ENCODE assay signal across 20 cellular contexts in genomic region chr11:3202305-3202704, GRCh38. TPM values are rescaled to one million over a fixed set of nuclear protein-coding genes. Genes with fewer than 3 reads are reported as not detected.
DNase-seq lines count a peak whose midpoint lies in the region; TF ChIP-seq lines count a peak whose summit lies in the region.
"Had no signal": no experiment of that assay in that cellular context is flagged by ENCODE, and none has a peak within 500 bp of the region (broad histone marks: within the 10 kb centered on the region; RNA-seq: fewer than 3 reads in every experiment).

No MANE protein-coding gene starts in this region.

- TF ChIP-seq POLR2A in spleen (IDR thresholded peaks at IDR 0.05) = no peak

- no peak overlapping the region for H3K4me3 Mint-ChIP-seq in activated naive CD4-positive, alpha-beta T cell treated with anti-CD3 and anti-CD28 coated beads for 36 hours
- H3K4me3 Mint-ChIP-seq in immature natural killer cell = peak overlapping the region; percentile 58 to 76 (median 63)

- no peaks in the 10 kb centered on the region for H3K9me3 ChIP-seq in spleen
- H3K9me3 ChIP-seq: BE2C had no signal

- no peak overlapping the region for H3K27ac ChIP-seq in spleen
- H3K27ac ChIP-seq: GM23248 had no signal

- no peaks in the 10 kb centered on the region for H3K36me3 ChIP-seq in spleen
- H3K36me3 ChIP-seq: BE2C had no signal

- peaks cover 2% of the 10 kb centered on the region for H3K4me1 Mint-ChIP-seq in activated naive CD4-positive, alpha-beta T cell treated with anti-CD3 and anti-CD28 coated beads for 36 hours (ENCODE audit: low read depth)
- peaks cover 7 to 31% of the 10 kb centered on the region in 2 donors for H3K4me1 Mint-ChIP-seq in immature natural killer cell

- H3K36me3 Mint-ChIP-seq in activated naive CD4-positive, alpha-beta T cell treated with anti-CD3 and anti-CD28 coated beads for 36 hours (ENCODE audit: low read depth) = no peaks in the 10 kb centered on the region
- H3K36me3 Mint-ChIP-seq in immature natural killer cell = no peaks in the 10 kb centered on the region
- H3K36me3 Mint-ChIP-seq: CD8-positive, alpha-beta memory T cell had no signal

- peak overlapping the region; percentile 28 for H3K4me3 ChIP-seq in Jurkat, Clone E6-1 (ENCODE audit: low read length)
- no peak overlapping the region for H3K4me3 ChIP-seq in spleen
- H3K4me3 ChIP-seq: GM23248 had no signal

- peaks cover 13% of the 10 kb centered on the region for H3K27me3 Mint-ChIP-seq in activated naive CD4-positive, alpha-beta T cell treated with anti-CD3 and anti-CD28 coated beads for 36 hours (ENCODE audit: low read depth)
- peaks cover 4 to 9% (median 8%) of the 10 kb centered on the region in 3 donors for H3K27me3 Mint-ChIP-seq in immature natural killer cell (ENCODE audit: low read depth in 3 of 3)

- H3K27me3 ChIP-seq in spleen (replicated peaks in 1 of 7) = peaks cover 0 to 75% (median 23%) of the 10 kb centered on the region in 7 donors

- H3K4me1 ChIP-seq in spleen = peaks cover 0 to 39% (median 17%) of the 10 kb centered on the region in 6 donors
- H3K4me1 ChIP-seq: BE2C had no signal

- no peak for TF ChIP-seq CTCF in spleen (IDR thresholded peaks at IDR 0.05 in 8 of 11, conservative IDR thresholded peaks at IDR 0.05 in 3 of 11)

- WGBS in spleen, 5 donors = 63 to 79% (median 72%) methylated on average over 5 to 7 of the region's 7 CpGs

- in situ Hi-C loops in KBM-7 (cut with MboI; ENCODE audit: low pct_unique_long_range_greater_than_20kb, low sequenced_read_pairs) = no loop called here

- no peaks in the 10 kb centered on the region for H3K9me3 Mint-ChIP-seq in activated naive CD4-positive, alpha-beta T cell treated with anti-CD3 and anti-CD28 coated beads for 36 hours
- H3K9me3 Mint-ChIP-seq in immature natural killer cell = no peaks in the 10 kb centered on the region
- H3K9me3 Mint-ChIP-seq: CD8-positive, alpha-beta memory T cell had no signal

- DNase-seq in activated naive CD4-positive, alpha-beta T cell treated with anti-CD3 and anti-CD28 coated beads, Interleukin-2, amount 50 U/mL, for 16 hours = peak; percentile 1
- no peak for DNase-seq in activated naive CD4-positive, alpha-beta T cell treated with anti-CD3 and anti-CD28 coated beads for 36 hours
- no peak for DNase-seq in Jurkat, Clone E6-1 (ENCODE audit: low read depth, low spot score)
- no peak for DNase-seq in immature natural killer cell
- peak; percentile 70 for DNase-seq in spleen
- no peak for DNase-seq in C1 segment of cervical spinal cord (lab: John Stamatoyannopoulos, UW)
- DNase-seq in KBM-7 = no peak
- no peak for DNase-seq in NCI-H2107 treated with DMSO at 0.1 percent for 48 hours (lab: John Stamatoyannopoulos, UW; ENCODE audit: unreplicated experiment)
- DNase-seq: BE2C; DMS79; GM23248; KG1; MM.1S; NCI-H1092 treated with DMSO at 0.1 percent for 48 hours; NCI-H526 treated with DMSO at 0.1 percent for 48 hours; NK-92 treated with Interleukin-12 subunit alpha and Interleukin-12 subunit beta, amount 100 ng/mL, for 24 hours had no signal

- no peak overlapping the region for H3K27ac Mint-ChIP-seq in activated naive CD4-positive, alpha-beta T cell treated with anti-CD3 and anti-CD28 coated beads for 36 hours
- peak overlapping the region in 2 of 6 donors; percentile 49 to 55 for H3K27ac Mint-ChIP-seq in immature natural killer cell
- H3K27ac Mint-ChIP-seq: CD8-positive, alpha-beta memory T cell had no signal

- CTCF ChIA-PET in activated naive CD4-positive, alpha-beta T cell treated with anti-CD3 and anti-CD28 coated beads for 36 hours (lab: Charles Lee) = no interaction called here

- intact Hi-C loops in activated naive CD4-positive, alpha-beta T cell treated with anti-CD3 and anti-CD28 coated beads for 36 hours (cut with micrococcal nuclease) = no loop called here
- intact Hi-C loops in spleen (cut with DNase I; ENCODE audit: low total_unique reads) = no loop called here

RNA-seq across cellular contexts. Expression of gene MRGPRG, which starts 16.3 kb away (rescaled TPM):
- not detected for total RNA-seq in activated naive CD4-positive, alpha-beta T cell treated with anti-CD3 and anti-CD28 coated beads for 36 hours
- not detected for polyA plus RNA-seq in Jurkat, Clone E6-1 (2012; ENCODE audit: insufficient read depth, insufficient read length)
- polyA plus RNA-seq in immature natural killer cell (not detected), spleen (not detected)
- total RNA-seq in spleen = not detected
- total RNA-seq: CD8-positive, alpha-beta memory T cell; G401; GM23248; OCI-LY7; RPMI7951 had no signal
- polyA plus RNA-seq: CD8-positive, alpha-beta memory T cell; GM23248 had no signal

RNA-seq across cellular contexts. Expression of gene MRGPRE, which starts 29.9 kb away (rescaled TPM):
- total RNA-seq in activated naive CD4-positive, alpha-beta T cell treated with anti-CD3 and anti-CD28 coated beads for 36 hours = not detected
- polyA plus RNA-seq in Jurkat, Clone E6-1 (2012; ENCODE audit: insufficient read depth, insufficient read length) = not detected
- polyA plus RNA-seq in immature natural killer cell (not detected), spleen (not detected)
- total RNA-seq in spleen = 1 to 10 TPM in 2 of 7 donors, under 1 TPM in 2, not detected in 3; 0.41 to 1.9 (median 1.2) TPM
- total RNA-seq: CD8-positive, alpha-beta memory T cell; G401; GM23248; OCI-LY7; RPMI7951 had no signal
- polyA plus RNA-seq: CD8-positive, alpha-beta memory T cell; GM23248 had no signal

RNA-seq across cellular contexts. Expression of gene OSBPL5, which starts 37.2 kb away (rescaled TPM):
- total RNA-seq in activated naive CD4-positive, alpha-beta T cell treated with anti-CD3 and anti-CD28 coated beads for 36 hours = 1 to 10 TPM; 3.5 to 3.9 TPM
- 19.0 TPM for polyA plus RNA-seq in Jurkat, Clone E6-1 (2012; ENCODE audit: insufficient read depth, insufficient read length)
- polyA plus RNA-seq in immature natural killer cell = 10 to 100 TPM; 32.8 to 98.9 (median 33.3) TPM
- total RNA-seq in spleen = 10 to 100 TPM; 37.2 to 91.2 (median 73.3) TPM
- 10 to 100 TPM in 2 of 3 donors, 1 to 10 TPM in 1; 5.1 to 21.6 (median 10.7) TPM for polyA plus RNA-seq in spleen

Comparison
In these comparisons a context has a peak if more than half of its experiments do, and no peak if none do; other contexts are left out.
1. DNase-seq: peak in activated naive CD4-positive, alpha-beta T cell treated with anti-CD3 and anti-CD28 coated beads, Interleukin-2, amount 50 U/mL, for 16 hours (single experiment) and spleen (single experiment); none in activated naive CD4-positive, alpha-beta T cell treated with anti-CD3 and anti-CD28 coated beads for 36 hours (single experiment), Jurkat, Clone E6-1 (single experiment), immature natural killer cell (0 of 3), C1 segment of cervical spinal cord (0 of 14), KBM-7 (single experiment) and NCI-H2107 treated with DMSO at 0.1 percent for 48 hours (single experiment).
2. RNA of gene OSBPL5, which starts 37.2 kb away (total RNA-seq): 37.2 to 91.2 TPM in spleen; 3.5 to 3.9 TPM in activated naive CD4-positive, alpha-beta T cell treated with anti-CD3 and anti-CD28 coated beads for 36 hours; every median in the first group is over 4 times any median in the second.